ENCODE assay signal across 8 cellular contexts in the genomic region with DNA sequence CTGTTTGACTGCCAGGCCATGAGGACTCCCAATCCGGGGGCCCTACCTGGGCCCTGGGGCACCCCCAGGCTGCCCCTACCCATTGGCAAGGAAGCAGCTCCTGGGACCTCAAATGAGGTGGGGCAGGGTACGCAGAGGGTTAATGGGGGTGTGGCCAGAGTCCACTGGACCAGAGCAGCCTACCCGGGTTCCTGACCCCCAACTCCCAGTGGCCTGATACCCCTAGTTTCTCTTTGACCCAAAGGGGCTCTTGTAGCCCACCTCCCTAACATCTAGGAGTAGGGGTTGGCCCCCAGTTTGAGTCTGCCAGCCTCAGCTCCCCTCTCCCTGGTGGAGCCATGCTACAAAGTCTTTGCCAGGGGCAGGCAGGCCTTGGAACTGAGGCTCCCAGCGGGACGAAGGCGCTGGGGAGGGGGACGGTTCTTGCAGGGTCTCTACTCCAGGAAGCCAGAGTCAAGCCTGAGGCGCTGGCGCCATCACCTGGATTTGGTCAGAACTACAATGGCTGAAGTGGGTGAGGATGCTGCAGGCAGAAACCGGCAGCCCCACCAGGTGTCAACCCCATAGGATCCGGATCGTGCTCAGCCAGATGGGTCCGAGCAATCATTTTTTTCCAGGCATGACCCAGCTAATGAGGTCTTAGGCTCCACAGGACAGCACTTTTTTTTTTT. TPM values are rescaled to one million over a fixed set of nuclear protein-coding genes. Genes with fewer than 3 reads are reported as not detected.
DNase-seq lines count a peak whose midpoint lies in the region; ATAC-seq and TF ChIP-seq lines count a peak whose summit lies in the region.

No MANE protein-coding gene starts in this region.

- no peaks in the 10 kb centered on the region for H3K9me3 ChIP-seq in trophoblast cell (ENCODE audit: insufficient read depth, low read depth, low read length)

- peak overlapping the region; percentile 73 for H3K14ac ChIP-seq in trophoblast cell (ENCODE audit: low read length)

- H2BK5ac ChIP-seq in trophoblast cell (ENCODE audit: low read depth, low read length, poor library complexity) = no peak overlapping the region

- no peak overlapping the region for H3K9ac ChIP-seq in trophoblast cell (ENCODE audit: low read length)

- H3F3A ChIP-seq in GM23338 (replicated peaks; ENCODE audit: low read depth) = peaks cover 19% of the 10 kb centered on the region; the same call in 1 of the 2 replicates

- 0 out of 3 replicates have a peak, but pooled peaks cover 2% of the 10 kb centered on the region for H3K9me3 Mint-ChIP-seq in GM23338
- H3K9me3 Mint-ChIP-seq in activated T-helper 1 cell treated with anti-CD3 and anti-CD28 coated beads, Interleukin-12 subunit alpha, Interleukin-12 subunit beta, Interleukin-2, Interleukin-4 antibody, amounts not matched to agents 30 ng/mL and 10 ng/mL and 1 ng/mL, durations not matched to agents 14 hours and 24 hours and 36 hours = no peaks in the 10 kb centered on the region

- no peak for DNase-seq in AG09319 (ENCODE audit: extremely low read depth, low read depth)
- DNase-seq in GM23338 (ENCODE audit: low spot score) = peak; percentile 96
- DNase-seq in NOMO-1 treated with DMSO at 0.1 percent for 48 hours (lab: John Stamatoyannopoulos, UW; ENCODE audit: unreplicated experiment) = peak; percentile 43
- peak; percentile 22 for DNase-seq in activated T-helper 1 cell treated with anti-CD3 and anti-CD28 coated beads, Interleukin-12 subunit alpha, Interleukin-12 subunit beta, Interleukin-2, Interleukin-4 antibody, amounts not matched to agents 30 ng/mL and 10 ng/mL and 1 ng/mL, durations not matched to agents 14 hours and 24 hours and 36 hours (ENCODE audit: low spot score)
- DNase-seq in foreskin keratinocyte = no peak
- peak; percentile 36 to 64 for DNase-seq in trophoblast cell

- TF ChIP-seq CTCF in AG09319 (IDR thresholded peaks at IDR 0.05; ENCODE audit: low read depth, low read length) (peak; percentile 58), GM23338 (conservative IDR thresholded peaks at IDR 0.05; ENCODE audit: low read depth in 2 of 2) (peak; percentile 92 to 99), foreskin keratinocyte (conservative IDR thresholded peaks at IDR 0.05) (peak; percentile 72)

- no peak overlapping the region for H3K23ac ChIP-seq in trophoblast cell (ENCODE audit: low read length)

- H3K4me1 ChIP-seq in GM23338 (ENCODE audit: insufficient read depth) (peaks cover 43% of the 10 kb centered on the region), foreskin keratinocyte (peaks cover 11% of the 10 kb centered on the region), trophoblast cell (ENCODE audit: control insufficient read depth in 1 of 2, insufficient read depth in 2 of 2, low read length in 2 of 2) (peaks cover 23 to 24% of the 10 kb centered on the region in 2 experiments)

- H2AFZ ChIP-seq in GM23338 = 0 out of 2 replicates have a peak overlapping the region, but pooled peaks have one; percentile 80
- peak overlapping the region; percentile 66 for H2AFZ ChIP-seq in trophoblast cell (ENCODE audit: insufficient read depth, low read length, poor library complexity)

- H3K9me2 ChIP-seq in GM23338 (ENCODE audit: insufficient read depth) = no peaks in the 10 kb centered on the region

- H3K79me1 ChIP-seq in trophoblast cell (ENCODE audit: low read length) = peaks cover 22% of the 10 kb centered on the region

- H4K91ac ChIP-seq in trophoblast cell (ENCODE audit: low read depth, low read length) = peak overlapping the region; percentile 57

- H3K4me1 Mint-ChIP-seq in GM23338 = peaks cover 43% of the 10 kb centered on the region
- H3K4me1 Mint-ChIP-seq in activated T-helper 1 cell treated with anti-CD3 and anti-CD28 coated beads, Interleukin-12 subunit alpha, Interleukin-12 subunit beta, Interleukin-2, Interleukin-4 antibody, amounts not matched to agents 30 ng/mL and 10 ng/mL and 1 ng/mL, durations not matched to agents 14 hours and 24 hours and 36 hours (ENCODE audit: low read depth) = peaks cover 5% of the 10 kb centered on the region

- H3K27ac ChIP-seq in GM23338 (ENCODE audit: low read depth) (no peak overlapping the region), foreskin keratinocyte (no peak overlapping the region), trophoblast cell (ENCODE audit: low read depth, low read length) (no peak overlapping the region)

- H4K12ac ChIP-seq in trophoblast cell (ENCODE audit: low read depth, low read length) = peak overlapping the region; percentile 75

- no peak overlapping the region for H3K4me3 Mint-ChIP-seq in GM23338
- no peak overlapping the region for H3K4me3 Mint-ChIP-seq in activated T-helper 1 cell treated with anti-CD3 and anti-CD28 coated beads, Interleukin-12 subunit alpha, Interleukin-12 subunit beta, Interleukin-2, Interleukin-4 antibody, amounts not matched to agents 30 ng/mL and 10 ng/mL and 1 ng/mL, durations not matched to agents 14 hours and 24 hours and 36 hours

- H4K8ac ChIP-seq in trophoblast cell (ENCODE audit: low read depth, low read length) = peak overlapping the region; percentile 78

- H3K27me3 Mint-ChIP-seq in GM23338 (ENCODE audit: insufficient read depth, low read depth, poor library complexity) = peaks cover 78% of the 10 kb centered on the region
- H3K27me3 Mint-ChIP-seq in activated T-helper 1 cell treated with anti-CD3 and anti-CD28 coated beads, Interleukin-12 subunit alpha, Interleukin-12 subunit beta, Interleukin-2, Interleukin-4 antibody, amounts not matched to agents 30 ng/mL and 10 ng/mL and 1 ng/mL, durations not matched to agents 14 hours and 24 hours and 36 hours (ENCODE audit: insufficient read depth) = peaks cover 44% of the 10 kb centered on the region

- H3K79me2 ChIP-seq in GM23338 (replicated peaks; ENCODE audit: insufficient read depth) (no peaks in the 10 kb centered on the region), trophoblast cell (ENCODE audit: control insufficient read depth, insufficient read depth, low read length, poor library complexity) (peaks cover 4% of the 10 kb centered on the region)

- WGBS in trophoblast cell (ENCODE audit: extremely low coverage, insufficient coverage, insufficient read length) = no CpG with 5 or more reads among the region's 13 CpGs

- H3K4me3 ChIP-seq in GM23338 (peak overlapping the region; percentile 46; the same call in 1 of the 2 replicates), trophoblast cell (ENCODE audit: low read depth, low read length) (no peak overlapping the region)

- H2AK5ac ChIP-seq in trophoblast cell (ENCODE audit: low read length) = peak overlapping the region; percentile 59

- H4K20me1 ChIP-seq in GM23338 (replicated peaks; ENCODE audit: insufficient read depth) = no peaks in the 10 kb centered on the region

- H3K27me3 ChIP-seq in GM23338 (ENCODE audit: insufficient read depth) = peaks cover 87% of the 10 kb centered on the region
- peaks cover 24% of the 10 kb centered on the region for H3K27me3 ChIP-seq in foreskin keratinocyte
- H3K27me3 ChIP-seq in trophoblast cell (ENCODE audit: insufficient read depth, low read length) = no peaks in the 10 kb centered on the region

- H3K36me3 ChIP-seq in GM23338 (ENCODE audit: insufficient read depth) (no peaks in the 10 kb centered on the region), trophoblast cell (ENCODE audit: control insufficient read depth in 1 of 2, insufficient read depth in 2 of 2, low read length in 2 of 2) (no peaks in the 10 kb centered on the region)

- intact Hi-C loops in activated T-helper 1 cell treated with anti-CD3 and anti-CD28 coated beads, Interleukin-12 subunit alpha, Interleukin-12 subunit beta, Interleukin-2, Interleukin-4 antibody, amounts not matched to agents 30 ng/mL and 10 ng/mL and 1 ng/mL, durations not matched to agents 14 hours and 24 hours and 36 hours (cut with micrococcal nuclease) = loop anchor here (1.0 to 5.0 kb wide), 2 partner anchors 50 to 115 kb away; no protein-coding TSS in a partner anchor

- H3K36me3 Mint-ChIP-seq in GM23338 (ENCODE audit: low read depth) = no peaks in the 10 kb centered on the region
- H3K36me3 Mint-ChIP-seq in activated T-helper 1 cell treated with anti-CD3 and anti-CD28 coated beads, Interleukin-12 subunit alpha, Interleukin-12 subunit beta, Interleukin-2, Interleukin-4 antibody, amounts not matched to agents 30 ng/mL and 10 ng/mL and 1 ng/mL, durations not matched to agents 14 hours and 24 hours and 36 hours (ENCODE audit: low read depth) = no peaks in the 10 kb centered on the region

- peak overlapping the region; percentile 78 for H3K4me2 ChIP-seq in GM23338
- H3K4me2 ChIP-seq in trophoblast cell (ENCODE audit: low read length) = no peak overlapping the region

- H3K27ac Mint-ChIP-seq in GM23338 = no peak overlapping the region
- no peak overlapping the region for H3K27ac Mint-ChIP-seq in activated T-helper 1 cell treated with anti-CD3 and anti-CD28 coated beads, Interleukin-12 subunit alpha, Interleukin-12 subunit beta, Interleukin-2, Interleukin-4 antibody, amounts not matched to agents 30 ng/mL and 10 ng/mL and 1 ng/mL, durations not matched to agents 14 hours and 24 hours and 36 hours

- H2BK120ac ChIP-seq in trophoblast cell (ENCODE audit: insufficient read depth, low read length, poor library complexity) = peak overlapping the region; percentile 54

- ATAC-seq in GM23338 (peak; percentile 73), foreskin keratinocyte (peak; percentile 19), GM21528 (IDR thresholded peaks at IDR 0.05; ENCODE audit: low FRiP score, unreplicated experiment) (no peak), GM21367 (IDR thresholded peaks at IDR 0.05; ENCODE audit: unreplicated experiment) (no peak)

- H3K4ac ChIP-seq in trophoblast cell (ENCODE audit: low read depth, low read length) = no peak overlapping the region

- H3K18ac ChIP-seq in trophoblast cell (ENCODE audit: low read length) = no peak overlapping the region

- peak overlapping the region; percentile 65 for H2BK12ac ChIP-seq in trophoblast cell (ENCODE audit: low read length)

RNA-seq across cellular contexts. Expression of a gene that starts 8.4 kb away (rescaled TPM):
- total RNA-seq in GM23338 (2014; rRNA removed; shearing (Covaris generic)) = 5.6 and 7.9 TPM in 2 replicates
- polyA plus RNA-seq in GM23338 (2016; fragmentation: Nextera tagmentation; extraction: Ambion mirVana) (2.7 TPM in 2 replicates), foreskin keratinocyte (41.6 and 54.5 TPM in 2 replicates)
- total RNA-seq in activated T-helper 1 cell treated with anti-CD3 and anti-CD28 coated beads, Interleukin-12 subunit alpha, Interleukin-12 subunit beta, Interleukin-2, Interleukin-4 antibody, amounts not matched to agents 30 ng/mL and 10 ng/mL and 1 ng/mL, durations not matched to agents 14 hours and 24 hours and 36 hours = 0.86 and 1.6 TPM in 2 replicates
- 39.7 and 46.4 TPM in 2 replicates for total RNA-seq in foreskin keratinocyte
- polyA plus RNA-seq in trophoblast cell (2013) = 83.1 and 83.9 TPM in 2 replicates

RNA-seq across cellular contexts. Expression of a gene that starts 41.1 kb away (rescaled TPM):
- 45.3 and 47.8 TPM in 2 replicates for total RNA-seq in GM23338 (2014; rRNA removed; shearing (Covaris generic))
- polyA plus RNA-seq in GM23338 (2016; fragmentation: Nextera tagmentation; extraction: Ambion mirVana) (27.9 and 28.6 TPM in 2 replicates), foreskin keratinocyte (67.6 and 70.2 TPM in 2 replicates)
- total RNA-seq in activated T-helper 1 cell treated with anti-CD3 and anti-CD28 coated beads, Interleukin-12 subunit alpha, Interleukin-12 subunit beta, Interleukin-2, Interleukin-4 antibody, amounts not matched to agents 30 ng/mL and 10 ng/mL and 1 ng/mL, durations not matched to agents 14 hours and 24 hours and 36 hours = 81.6 and 82.6 TPM in 2 replicates
- 35.9 and 36.9 TPM in 2 replicates for total RNA-seq in foreskin keratinocyte
- 35.0 and 35.4 TPM in 2 replicates for polyA plus RNA-seq in trophoblast cell (2013)

RNA-seq across cellular contexts. Expression of a gene that starts 43.6 kb away (rescaled TPM):
- 23.5 and 26.9 TPM in 2 replicates for total RNA-seq in GM23338 (2014; rRNA removed; shearing (Covaris generic))
- polyA plus RNA-seq in GM23338 (2016; fragmentation: Nextera tagmentation; extraction: Ambion mirVana) (13.2 and 17.5 TPM in 2 replicates), foreskin keratinocyte (18.2 and 20.2 TPM in 2 replicates)
- 55.6 and 57.6 TPM in 2 replicates for total RNA-seq in activated T-helper 1 cell treated with anti-CD3 and anti-CD28 coated beads, Interleukin-12 subunit alpha, Interleukin-12 subunit beta, Interleukin-2, Interleukin-4 antibody, amounts not matched to agents 30 ng/mL and 10 ng/mL and 1 ng/mL, durations not matched to agents 14 hours and 24 hours and 36 hours
- total RNA-seq in foreskin keratinocyte = 37.1 and 40.0 TPM in 2 replicates
- 34.5 and 36.5 TPM in 2 replicates for polyA plus RNA-seq in trophoblast cell (2013)

Comparison
In these comparisons a context has a peak if more than half of its experiments do, and no peak if none do; other contexts are left out.
1. DNase-seq: peak in GM23338 (single experiment), NOMO-1 treated with DMSO at 0.1 percent for 48 hours (single experiment), activated T-helper 1 cell treated with anti-CD3 and anti-CD28 coated beads, Interleukin-12 subunit alpha, Interleukin-12 subunit beta, Interleukin-2, Interleukin-4 antibody, amounts not matched to agents 30 ng/mL and 10 ng/mL and 1 ng/mL, durations not matched to agents 14 hours and 24 hours and 36 hours (single experiment) and trophoblast cell (2 of 2); none in AG09319 (single experiment) and foreskin keratinocyte (0 of 2).
2. ATAC-seq: peak in GM23338 (single experiment) and foreskin keratinocyte (single experiment); none in GM21528 (single experiment) and GM21367 (single experiment).
3. Peak in every context shown above with its lines, with median percentiles within 50 percentile points of each other: CTCF ChIP-seq.